1 cellular context compared by ENCODE assay signal in genomic region chr6:32838114-32838958, GRCh38.
TF ChIP-seq lines count a peak whose summit lies in the region.

Gene TAP2 (minus strand): TSS chr6:32838739. CDS start chr6:32838233, 506 bp downstream.

TF ChIP-seq in K562, 482 proteins besides CTCF, POLR2A, EP300 and RAD21 (continued from another document and continues in another):
- peak; percentile 99 for TF ChIP-seq DEAF1 (CRISPR knock-in tag; IDR thresholded peaks at IDR 0.05)
- TF ChIP-seq FOXK2 (conservative IDR thresholded peaks at IDR 0.05 in 1 of 2, IDR thresholded peaks at IDR 0.05 in 1 of 2; ENCODE audit: low read depth in 2 of 2) = no peak
- peak; percentile 89 for TF ChIP-seq CC2D1A (IDR thresholded peaks at IDR 0.05)
- no peak for TF ChIP-seq MXD1 (CRISPR knock-in tag; IDR thresholded peaks at IDR 0.05; ENCODE audit: borderline replicate concordance, poor library complexity, severe bottlenecking)
- TF ChIP-seq REST (CRISPR knock-in tag; IDR thresholded peaks at IDR 0.05; ENCODE audit: low read depth) = peak; percentile 59; the same call in 1 of the 2 replicates
- TF ChIP-seq NFIC (IDR thresholded peaks at IDR 0.05) = peak; percentile 46
- no peak for TF ChIP-seq SAFB (IDR thresholded peaks at IDR 0.05; ENCODE audit: borderline replicate concordance, low read depth, low read length)
- TF ChIP-seq MED1 (CRISPR knock-in tag; IDR thresholded peaks at IDR 0.05; ENCODE audit: borderline replicate concordance) = no peak
- no peak; the same call in 1 of the 2 replicates for TF ChIP-seq RNF2 (IDR thresholded peaks at IDR 0.05)
- TF ChIP-seq PHB2 (IDR thresholded peaks at IDR 0.05; ENCODE audit: low read depth) = no peak
- TF ChIP-seq NBN (IDR thresholded peaks at IDR 0.05; ENCODE audit: low read depth) = 0 out of 2 replicates have a peak, but pooled peaks have one; percentile 26
- TF ChIP-seq TAF15 (IDR thresholded peaks at IDR 0.05; ENCODE audit: low read depth, low read length) = no peak
- no peak for TF ChIP-seq CHCHD3 (CRISPR knock-in tag; IDR thresholded peaks at IDR 0.05)
- no peak for TF ChIP-seq PTTG1 (tag; IDR thresholded peaks at IDR 0.05; ENCODE audit: low read depth)
- no peak for TF ChIP-seq ZNF444 (CRISPR knock-in tag; IDR thresholded peaks at IDR 0.05)
- TF ChIP-seq ARID2 (IDR thresholded peaks at IDR 0.05) = peak; percentile 86
- TF ChIP-seq NR1H2 (CRISPR knock-in tag; IDR thresholded peaks at IDR 0.05) = no peak
- no peak for TF ChIP-seq BCLAF1 (IDR thresholded peaks at IDR 0.05; ENCODE audit: borderline replicate concordance in 1 of 2, control insufficient read depth in 1 of 2, low read depth in 2 of 2, low read length in 1 of 2)
- peak; percentile 87 for TF ChIP-seq POLR2G (IDR thresholded peaks at IDR 0.05; ENCODE audit: low read depth, low read length)
- no peak; the same call in 1 of the 2 replicates for TF ChIP-seq CEBPG (CRISPR knock-in tag; IDR thresholded peaks at IDR 0.05)
- TF ChIP-seq CEBPG (tag; conservative IDR thresholded peaks at IDR 0.05 in 1 of 2, IDR thresholded peaks at IDR 0.05 in 1 of 2) = no peak
- peak; percentile 56; the same call in 1 of the 2 replicates for TF ChIP-seq ZNF263 (CRISPR knock-in tag; IDR thresholded peaks at IDR 0.05; ENCODE audit: borderline replicate concordance)
- peak; percentile 69; the same call in 1 of the 2 replicates for TF ChIP-seq ATF7 (IDR thresholded peaks at IDR 0.05)
- 0 out of 2 replicates have a peak, but pooled peaks have one; percentile 66 for TF ChIP-seq RUNX1 (IDR thresholded peaks at IDR 0.05; ENCODE audit: low read depth)
- TF ChIP-seq ZNF384 (IDR thresholded peaks at IDR 0.05; ENCODE audit: low read depth, low read length) = 0 out of 2 replicates have a peak, but pooled peaks have one; percentile 33
- TF ChIP-seq ETV1 (tag; conservative IDR thresholded peaks at IDR 0.05; ENCODE audit: low read depth) = peak; percentile 57
- no peak for TF ChIP-seq TRIM28 (IDR thresholded peaks at IDR 0.05)
- TF ChIP-seq ARNT (IDR thresholded peaks at IDR 0.05) = no peak
- no peak for TF ChIP-seq BRD9 (IDR thresholded peaks at IDR 0.05; ENCODE audit: low read depth, partially characterized antibody)
- TF ChIP-seq HBP1 (CRISPR knock-in tag; IDR thresholded peaks at IDR 0.05) = no peak
- no peak for TF ChIP-seq SMARCE1 (IDR thresholded peaks at IDR 0.05)
- TF ChIP-seq HCFC1 (IDR thresholded peaks at IDR 0.05; ENCODE audit: low read depth, low read length) = peak; percentile 65
- no peak for TF ChIP-seq POU5F1 (IDR thresholded peaks at IDR 0.05; ENCODE audit: borderline replicate concordance, low read depth, low read length, partially characterized antibody)
- peak; percentile 77 for TF ChIP-seq PRDM10 (IDR thresholded peaks at IDR 0.05; ENCODE audit: partially characterized antibody)
- no peak for TF ChIP-seq USF1 (CRISPR knock-in tag; IDR thresholded peaks at IDR 0.05)
- TF ChIP-seq ZNF511 (CRISPR knock-in tag; IDR thresholded peaks at IDR 0.05) = peak; percentile 68; the same call in 1 of the 2 replicates
- TF ChIP-seq ZNF431 (CRISPR knock-in tag; IDR thresholded peaks at IDR 0.05) = no peak
- TF ChIP-seq COPS2 (conservative IDR thresholded peaks at IDR 0.05) = no peak
- no peak for TF ChIP-seq ZBTB49 (CRISPR knock-in tag; IDR thresholded peaks at IDR 0.05; ENCODE audit: borderline replicate concordance)
- no peak for TF ChIP-seq BDP1 (IDR thresholded peaks at IDR 0.05; ENCODE audit: insufficient read depth, insufficient read length)
- TF ChIP-seq MYNN (IDR thresholded peaks at IDR 0.05) = no peak; the same call in 1 of the 2 replicates
- TF ChIP-seq MYNN (CRISPR knock-in tag; IDR thresholded peaks at IDR 0.05) = no peak
- no peak for TF ChIP-seq ZNF780A (CRISPR knock-in tag; IDR thresholded peaks at IDR 0.05)
- peak; percentile 77 for TF ChIP-seq NKRF (IDR thresholded peaks at IDR 0.05; ENCODE audit: borderline replicate concordance)
